ENCODE assay signal across 29 cellular contexts in genomic region chr14:54342806-54343205, GRCh38. TPM values are rescaled to one million over a fixed set of nuclear protein-coding genes. Genes with fewer than 3 reads are reported as not detected.
DNase-seq lines count a peak whose midpoint lies in the region; ATAC-seq, FAIRE-seq and TF ChIP-seq lines count a peak whose summit lies in the region.
"Had no signal": no experiment of that assay in that cellular context is flagged by ENCODE, and none has a peak within 500 bp of the region (broad histone marks: within the 10 kb centered on the region; RNA-seq: fewer than 3 reads in every experiment).

No MANE protein-coding gene starts in this region.

- H3K9ac ChIP-seq in H1 (replicated peaks in 1 of 4; ENCODE audit: extremely low read depth in 1 of 4, low read depth in 3 of 4, low read length in 3 of 4): no peak overlapping the region

- H3K27me3 ChIP-seq in SJCRH30: no peaks in the 10 kb centered on the region
- no peaks in the 10 kb centered on the region for H3K27me3 ChIP-seq in H1 (replicated peaks in 1 of 4; ENCODE audit: control insufficient read depth in 3 of 4, extremely low read depth in 1 of 4, insufficient read depth in 3 of 4, low read length in 3 of 4)
- H3K27me3 ChIP-seq in left lung: no peaks in the 10 kb centered on the region
- H3K27me3 ChIP-seq: body of pancreas had no signal

- H3K79me2 ChIP-seq in H1 (ENCODE audit: control insufficient read depth in 1 of 2, insufficient read depth in 2 of 2, low read length in 2 of 2): no peaks in the 10 kb centered on the region

- CTCF ChIA-PET in H1 (lab: Charles Lee; ENCODE audit: partially characterized antibody): interaction anchor here (0.7 to 1.5 kb wide), 6 partner anchors 11 to 802 kb away, joined by 3 to 4 read pairs (median 3); no protein-coding TSS in a partner anchor

- TF ChIP-seq CTCF in H1 (IDR thresholded peaks at IDR 0.05; ENCODE audit: control extremely low read depth in 1 of 3, insufficient read depth in 1 of 3, low read depth in 1 of 3, low read length in 3 of 3) (no peak), left lung (IDR thresholded peaks at IDR 0.05) (no peak)

- TF ChIP-seq EP300 in H1 (IDR thresholded peaks at IDR 0.05; ENCODE audit: borderline replicate concordance in 1 of 2, low read depth in 2 of 2, low read length in 2 of 2): no peak

- no peak for TF ChIP-seq POLR2A in H1 (IDR thresholded peaks at IDR 0.05; ENCODE audit: control extremely low read depth in 1 of 2, low read depth in 2 of 2, low read length in 2 of 2)

- no peaks in the 10 kb centered on the region for H3K23me2 ChIP-seq in H1 (ENCODE audit: low read depth, low read length)

- WGBS in H1 (ENCODE audit: extremely low coverage in 1 of 2, insufficient coverage in 1 of 2, insufficient read length in 1 of 2, insufficient replicate concordance in 2 of 2, low coverage in 1 of 2, low lambda C conversion rate in 2 of 2, missing lambda C conversion rate in 1 of 2), 2 experiments: 91% methylated on average over 3 of the region's 3 CpGs; no CpG with 5 or more reads in 1 of the 2 experiments

- no peaks in the 10 kb centered on the region for H3K9me3 ChIP-seq in SJCRH30 (replicated peaks)
- no peaks in the 10 kb centered on the region for H3K9me3 ChIP-seq in H1 (ENCODE audit: insufficient read depth in 2 of 2, low read depth in 1 of 2, low read length in 1 of 2)
- H3K9me3 ChIP-seq in left lung: no peaks in the 10 kb centered on the region
- H3K9me3 ChIP-seq: body of pancreas, left ventricle myocardium inferior had no signal

- no peak overlapping the region for H4K5ac ChIP-seq in H1 (ENCODE audit: insufficient read length, low read depth, low read length)

- intact Hi-C loops in left lung (cut with DNase I): no loop called here

- H2BK15ac ChIP-seq in H1 (ENCODE audit: low read length): no peak overlapping the region

- H4K20me1 ChIP-seq in H1 (replicated peaks in 1 of 2; ENCODE audit: control insufficient read depth in 1 of 2, insufficient read depth in 2 of 2, low read length in 2 of 2): no peaks in the 10 kb centered on the region

- H4K91ac ChIP-seq in H1 (replicated peaks; ENCODE audit: insufficient read length, low read length): no peak overlapping the region

- H3K23ac ChIP-seq in H1 (ENCODE audit: insufficient read length): no peak overlapping the region

- ATAC-seq in HG03175 (IDR thresholded peaks at IDR 0.05; ENCODE audit: unreplicated experiment) (no peak), HG03354 (IDR thresholded peaks at IDR 0.05; ENCODE audit: poor library complexity, severe bottlenecking, unreplicated experiment) (no peak), left lung (no peak)
- ATAC-seq: activated CD4-positive, alpha-beta T cell treated with anti-CD3 and anti-CD28 coated beads for 36 hours; activated CD8-positive, alpha-beta T cell treated with anti-CD3 and anti-CD28 coated beads for 36 hours; body of pancreas; naive thymus-derived CD8-positive, alpha-beta T cell; Right ventricle myocardium inferior; stimulated activated naive B cell treated with anti-CD40 and anti-IgM and Interleukin-4, amounts not matched to agents 10 μg/mL and 1 μg/mL and 100 μg/mL, for 72 hours had no signal

- H3K56ac ChIP-seq in H1 (replicated peaks; ENCODE audit: insufficient read length, low read depth, low read length): no peak overlapping the region

- DNase-seq in DMS79 treated with DMSO at 0.1 percent for 48 hours (lab: John Stamatoyannopoulos, UW) (peak; percentile 45), DMS79 (lab: John Stamatoyannopoulos, UW) (no peak), SJCRH30 (peak; percentile 18 to 36), H1 (ENCODE audit: low read depth in 1 of 2, low spot score in 2 of 2) (no peak), renal cortical epithelial cell (ENCODE audit: low read depth) (peak; percentile 61), left lung (no peak)
- DNase-seq: 8988T; activated CD4-positive, alpha-beta T cell treated with anti-CD3 and anti-CD28 coated beads for 36 hours; activated CD8-positive, alpha-beta memory T cell treated with anti-CD3 and anti-CD28 coated beads, Interleukin-2, amount 50 U/mL, for 48 hours; activated CD8-positive, alpha-beta T cell treated with anti-CD3 and anti-CD28 coated beads for 36 hours; activated naive CD4-positive, alpha-beta T cell treated with anti-CD3 and anti-CD28 coated beads for 36 hours; body of pancreas; CD4-positive, alpha-beta T cell; endodermal cell; HCEC 1CT; left ventricle myocardium inferior; midbrain; naive thymus-derived CD8-positive, alpha-beta T cell; NCI-H1930; PC-9; stimulated activated naive B cell treated with anti-CD40 and anti-IgM and Interleukin-4, amounts not matched to agents 10 μg/mL and 1 μg/mL and 100 μg/mL, for 72 hours; substantia nigra had no signal

- no peak overlapping the region for H3K18ac ChIP-seq in H1 (ENCODE audit: extremely low read depth, low read length)

- no peak overlapping the region for H2AFZ ChIP-seq in H1 (ENCODE audit: low read length)
- H2AFZ ChIP-seq: PC-9 had no signal

- no peak for FAIRE-seq in H1 (lab: Jason Lieb, UNC)
- FAIRE-seq: D721Med, GM12892, islet of Langerhans had no signal

- H3K4me1 ChIP-seq in SJCRH30 (peaks cover 17% of the 10 kb centered on the region), H1 (replicated peaks in 1 of 4; ENCODE audit: control insufficient read depth in 3 of 4, insufficient read depth in 4 of 4, low read length in 3 of 4) (peaks cover 0 to 10% (median 5%) of the 10 kb centered on the region in 4 experiments; a peak in 5 of 7 replicates), left lung (no peaks in the 10 kb centered on the region)
- H3K4me1 ChIP-seq: body of pancreas had no signal

- H2AK5ac ChIP-seq in H1 (ENCODE audit: low read depth, low read length): no peak overlapping the region

- H2BK120ac ChIP-seq in H1 (replicated peaks; ENCODE audit: low read depth, low read length): no peak overlapping the region

- H3K4me3 ChIP-seq in SJCRH30 (no peak overlapping the region; the same call in 1 of the 2 replicates), H1 (ENCODE audit: extremely low read depth in 1 of 4, insufficient read depth in 2 of 4, low read depth in 3 of 4, low read length in 4 of 4) (no peak overlapping the region), left lung (no peak overlapping the region)
- H3K4me3 ChIP-seq: body of pancreas, left ventricle myocardium inferior, PC-9, skin epidermis had no signal

- H3K79me1 ChIP-seq in H1 (ENCODE audit: low read depth, low read length): no peaks in the 10 kb centered on the region

- no peak overlapping the region for H3K4ac ChIP-seq in H1 (replicated peaks; ENCODE audit: insufficient read length, low read depth, low read length)

- H3K14ac ChIP-seq in H1 (ENCODE audit: insufficient read length): no peak overlapping the region

- H2BK12ac ChIP-seq in H1 (ENCODE audit: low read depth, low read length): no peak overlapping the region

- H3K36me3 ChIP-seq in SJCRH30 (no peaks in the 10 kb centered on the region), H1 (ENCODE audit: control insufficient read depth in 2 of 4, insufficient read depth in 4 of 4, low read length in 3 of 4) (no peaks in the 10 kb centered on the region), left lung (no peaks in the 10 kb centered on the region)
- H3K36me3 ChIP-seq: left ventricle myocardium inferior had no signal

- POLR2A ChIA-PET in H1 (lab: Charles Lee; ENCODE audit: partially characterized antibody): interaction anchor here (0.8 kb wide), 1 partner anchor 43 kb away, joined by 4 read pairs; no protein-coding TSS in a partner anchor

- H2BK5ac ChIP-seq in H1 (ENCODE audit: low read depth, low read length): 0 out of 2 replicates have a peak overlapping the region, but pooled peaks have one; percentile 22

- H3K27ac ChIP-seq in SJCRH30 (no peak overlapping the region; the same call in 1 of the 2 replicates), H1 (ENCODE audit: low read depth, low read length) (no peak overlapping the region), left lung (no peak overlapping the region)
- H3K27ac ChIP-seq: body of pancreas, left ventricle myocardium inferior, PC-9, skin epidermis had no signal

- no peak for TF ChIP-seq RAD21 in H1 (IDR thresholded peaks at IDR 0.05 in 1 of 2, conservative IDR thresholded peaks at IDR 0.05 in 1 of 2; ENCODE audit: low read depth in 2 of 2, low read length in 2 of 2)

- no peak overlapping the region for H3K4me2 ChIP-seq in H1 (ENCODE audit: insufficient read depth in 1 of 2, low read depth in 2 of 2, low read length in 2 of 2)
- H3K4me2 ChIP-seq: PC-9 had no signal

- no peak overlapping the region for H2BK20ac ChIP-seq in H1 (ENCODE audit: low read length)

- H4K8ac ChIP-seq in H1 (ENCODE audit: extremely low read depth, insufficient read depth, low read length): no peak overlapping the region

TF ChIP-seq in H1, 55 proteins besides CTCF, POLR2A, EP300 and RAD21:
- TF ChIP-seq SIRT6 (IDR thresholded peaks at IDR 0.05; ENCODE audit: low read length): no peak
- no peak for TF ChIP-seq ZNF274 (IDR thresholded peaks at IDR 0.05; ENCODE audit: borderline replicate concordance, extremely low read depth, low read length)
- no peak for TF ChIP-seq KDM1A (IDR thresholded peaks at IDR 0.05; ENCODE audit: borderline replicate concordance, low read length)
- TF ChIP-seq SIN3A (conservative IDR thresholded peaks at IDR 0.05 in 1 of 2, IDR thresholded peaks at IDR 0.05 in 1 of 2; ENCODE audit: low read depth in 1 of 2, low read length in 2 of 2): no peak
- TF ChIP-seq RXRA (IDR thresholded peaks at IDR 0.05; ENCODE audit: insufficient read depth, low read depth, low read length): no peak
- no peak for TF ChIP-seq CBX8 (IDR thresholded peaks at IDR 0.05; ENCODE audit: borderline replicate concordance, low read depth, low read length)
- TF ChIP-seq SAP30 (IDR thresholded peaks at IDR 0.05; ENCODE audit: insufficient read depth, insufficient replicate concordance, low read length): no peak
- no peak for TF ChIP-seq HDAC2 (IDR thresholded peaks at IDR 0.05; ENCODE audit: borderline replicate concordance in 1 of 2, low read depth in 2 of 2, low read length in 2 of 2)
- no peak for TF ChIP-seq SRF (IDR thresholded peaks at IDR 0.05; ENCODE audit: low read depth, low read length)
- no peak for TF ChIP-seq RBBP5 (IDR thresholded peaks at IDR 0.05; ENCODE audit: borderline replicate concordance, low read depth, low read length)
- TF ChIP-seq TBP (IDR thresholded peaks at IDR 0.05; ENCODE audit: low read depth, low read length): no peak

RNA-seq across cellular contexts. Expression of gene CDKN3, which starts 54.0 kb away (rescaled TPM):
- total RNA-seq in SJCRH30 (2014; rRNA removed; shearing (Covaris generic)): 33.4 and 47.3 TPM in 2 replicates
- 41.5 and 48.3 TPM in 2 replicates for total RNA-seq in H1 (2021; fragmentation: NEBNext Ultra II Directional; extraction: Animal tissue kit (Norgen Biotek cat#: 25700))
- 25.4 and 43.5 TPM in 2 replicates for polyA plus RNA-seq in H1 (2011; rRNA removed)
- polyA plus RNA-seq in H1 (2011; cell fraction: cytosol; rRNA removed): 45.7 TPM
- polyA plus RNA-seq in H1 (2011; cell fraction: nucleus; rRNA removed): 10.7 TPM
- polyA plus RNA-seq in H1 (2012, experiment 1 of 2): 26.3 to 34.7 TPM (median 32.0 TPM) in 4 replicates
- 15.1 TPM for polyA plus RNA-seq in H1 (2012, experiment 2 of 2)
- polyA plus RNA-seq in H1 (2013, experiment 1 of 2): 96.1 TPM
- polyA plus RNA-seq in H1 (2013, experiment 2 of 2): 92.4 TPM
- 16.3 and 28.1 TPM in 2 replicates for polyA minus RNA-seq in H1 (2011; rRNA and poly(A)+ RNA removed)
- polyA minus RNA-seq in H1 (2011; cell fraction: cytosol; rRNA and poly(A)+ RNA removed): 16.1 TPM
- polyA minus RNA-seq in H1 (2011; cell fraction: nucleus; rRNA and poly(A)+ RNA removed): 16.6 TPM
- total RNA-seq in renal cortical epithelial cell: 3.5 and 43.6 TPM in 2 replicates
- total RNA-seq in left lung: 10 to 100 TPM in 1 of 2 donors, 1 to 10 TPM in 1; 2.7 to 12.7 TPM
- total RNA-seq: body of pancreas had no signal

Comparison
In these comparisons a context has a peak if more than half of its experiments do, and no peak if none do; other contexts are left out.
1. DNase-seq: peak in DMS79 treated with DMSO at 0.1 percent for 48 hours (single experiment), SJCRH30 (2 of 2) and renal cortical epithelial cell (single experiment); none in DMS79 (single experiment), H1 (0 of 2) and left lung (0 of 2).